In genomic region chr17:74670329-74670728, GRCh38 we compare ENCODE assay signal across 2 cellular contexts.
TF ChIP-seq lines count a peak whose summit lies in the region.

No MANE protein-coding gene starts in this region.

TF ChIP-seq in HepG2, 621 proteins besides CTCF, POLR2A, EP300 and RAD21:
- TF ChIP-seq CBX2 (IDR thresholded peaks at IDR 0.05; ENCODE audit: low read depth, low read length), result no peak
- TF ChIP-seq CBX2 (CRISPR knock-in tag; IDR thresholded peaks at IDR 0.05; ENCODE audit: low read depth), result no peak
- 0 out of 2 replicates have a peak, but pooled peaks have one; percentile 4 for TF ChIP-seq CEBPG (CRISPR knock-in tag; IDR thresholded peaks at IDR 0.05)
- no peak for TF ChIP-seq ZNF136 (CRISPR knock-in tag; IDR thresholded peaks at IDR 0.05; ENCODE audit: low read depth)
- peak; percentile 62; the same call in 1 of the 2 replicates for TF ChIP-seq CEBPB (IDR thresholded peaks at IDR 0.05; ENCODE audit: borderline replicate concordance, low read depth, low read length)
- TF ChIP-seq ATF7-NPFF (CRISPR knock-in tag; IDR thresholded peaks at IDR 0.05; ENCODE audit: low read depth), result no peak
- TF ChIP-seq TARDBP (CRISPR knock-in tag; IDR thresholded peaks at IDR 0.05), result no peak

TF ChIP-seq in K562, 482 proteins besides CTCF, POLR2A, EP300 and RAD21:
- no peak for TF ChIP-seq CEBPG (CRISPR knock-in tag; IDR thresholded peaks at IDR 0.05)
- peak in 1 of 2 experiments; percentile 33; a peak in 1 of 4 replicates for TF ChIP-seq CEBPG (tag; conservative IDR thresholded peaks at IDR 0.05 in 1 of 2, IDR thresholded peaks at IDR 0.05 in 1 of 2)
- TF ChIP-seq CBFA2T2 (conservative IDR thresholded peaks at IDR 0.05), result no peak
- peak; percentile 35; the same call in 1 of the 2 replicates for TF ChIP-seq ATF3 (IDR thresholded peaks at IDR 0.05)
- no peak for TF ChIP-seq ATF3 (CRISPR knock-in tag; conservative IDR thresholded peaks at IDR 0.05)
